21 cellular contexts compared by ENCODE assay signal in genomic region chr11:116825854-116826750, GRCh38. TPM values are rescaled to one million over a fixed set of nuclear protein-coding genes. Genes with fewer than 3 reads are reported as not detected.
A peak's percentile ranks its signal among the peaks of the same experiment; 100 is the strongest.
DNase-seq lines count a peak whose midpoint lies in the region; ATAC-seq and TF ChIP-seq lines count a peak whose summit lies in the region.
"Had no signal": no experiment of that assay in that cellular context is flagged by ENCODE, and none has a peak within 500 bp of the region (broad histone marks: within the 10 kb centered on the region; RNA-seq: fewer than 3 reads in every experiment).

No MANE protein-coding gene starts in this region.

- peak overlapping the region; percentile 83 to 88 for H3K27ac ChIP-seq in liver (ENCODE audit: low read depth in 1 of 2, low read length in 2 of 2)
- H3K27ac ChIP-seq in sigmoid colon: no peak overlapping the region
- no peak overlapping the region for H3K27ac ChIP-seq in foreskin keratinocyte
- no peak overlapping the region for H3K27ac ChIP-seq in MM.1S (ENCODE audit: low read length)
- H3K27ac ChIP-seq: 22Rv1, PC-9, SJSA1 had no signal

- no peaks in the 10 kb centered on the region for H3F3A ChIP-seq in MM.1S (ENCODE audit: insufficient read depth, low read length)

- H3K9ac ChIP-seq in liver (ENCODE audit: low read depth in 1 of 2, low read length in 2 of 2) (peak overlapping the region in 1 of 2 donors; percentile 38), MM.1S (ENCODE audit: low read length) (no peak overlapping the region)

- H3K79me2 ChIP-seq in MM.1S (ENCODE audit: low read length): no peaks in the 10 kb centered on the region

- H3K36me3 ChIP-seq in liver (ENCODE audit: control insufficient read depth in 4 of 4, insufficient read depth in 3 of 4, low read depth in 1 of 4, low read length in 3 of 4) (no peaks in the 10 kb centered on the region), sigmoid colon (no peaks in the 10 kb centered on the region), MM.1S (replicated peaks; ENCODE audit: insufficient read depth, low read length) (no peaks in the 10 kb centered on the region)
- H3K36me3 ChIP-seq: SJSA1 had no signal

- H3K4me3 ChIP-seq in liver (ENCODE audit: low read depth in 1 of 3, low read length in 3 of 3) (peak overlapping the region in 1 of 3 donors; percentile 1), sigmoid colon (no peak overlapping the region), MM.1S (ENCODE audit: low read length) (no peak overlapping the region)
- H3K4me3 ChIP-seq: PC-9, SJSA1 had no signal

- H3K4me2 ChIP-seq in MM.1S (ENCODE audit: low read depth, low read length): no peak overlapping the region
- H3K4me2 ChIP-seq: PC-9 had no signal

- DNase-seq in activated CD8-positive, alpha-beta T cell treated with anti-CD3 and anti-CD28 coated beads, Interleukin-2, amount 10 ng/mL, durations not matched to agents 7 days and 5 days: no peak
- no peak for DNase-seq in activated CD8-positive, alpha-beta T cell treated with anti-CD3 and anti-CD28 coated beads for 36 hours
- DNase-seq in sigmoid colon: peak; percentile 38
- no peak for DNase-seq in foreskin keratinocyte
- no peak for DNase-seq in MM.1S
- DNase-seq: AML-193, DMS79 treated with DMSO at 0.1 percent for 48 hours, HFFc6, Karpas-422, NCI-H1092, NCI-H1436 treated with DMSO at 0.1 percent for 48 hours, NCI-H2029, NCI-H345, NCI-H524 treated with DMSO at 0.1 percent for 48 hours, PC-9 had no signal

- no peak overlapping the region for H3K4me3 Mint-ChIP-seq in activated CD8-positive, alpha-beta T cell treated with anti-CD3 and anti-CD28 coated beads, Interleukin-2, amount 10 ng/mL, durations not matched to agents 7 days and 5 days
- no peak overlapping the region for H3K4me3 Mint-ChIP-seq in activated CD8-positive, alpha-beta T cell treated with anti-CD3 and anti-CD28 coated beads for 36 hours
- H3K4me3 Mint-ChIP-seq: CD14-positive monocyte, HFFc6 had no signal

- H3K9me3 ChIP-seq in liver (ENCODE audit: control insufficient read depth in 4 of 4, low read length in 3 of 4): no peaks in the 10 kb centered on the region
- H3K9me3 ChIP-seq in sigmoid colon: no peaks in the 10 kb centered on the region
- no peaks in the 10 kb centered on the region for H3K9me3 ChIP-seq in MM.1S (replicated peaks; ENCODE audit: insufficient read depth, low read length)
- H3K9me3 ChIP-seq: SJSA1 had no signal

- no peak for TF ChIP-seq EP300 in sigmoid colon (IDR thresholded peaks at IDR 0.05)

- no peaks in the 10 kb centered on the region for H4K20me1 ChIP-seq in MM.1S (ENCODE audit: insufficient read depth, low read length)

- no peak overlapping the region for H3K27ac Mint-ChIP-seq in activated CD8-positive, alpha-beta T cell treated with anti-CD3 and anti-CD28 coated beads, Interleukin-2, amount 10 ng/mL, durations not matched to agents 7 days and 5 days
- no peak overlapping the region for H3K27ac Mint-ChIP-seq in activated CD8-positive, alpha-beta T cell treated with anti-CD3 and anti-CD28 coated beads for 36 hours
- H3K27ac Mint-ChIP-seq: CD14-positive monocyte, HFFc6 had no signal

- H2AFZ ChIP-seq in MM.1S (ENCODE audit: low read length): no peak overlapping the region
- H2AFZ ChIP-seq: PC-9 had no signal

- TF ChIP-seq RAD21 in liver (IDR thresholded peaks at IDR 0.05): no peak

- H3K4me1 Mint-ChIP-seq in activated CD8-positive, alpha-beta T cell treated with anti-CD3 and anti-CD28 coated beads, Interleukin-2, amount 10 ng/mL, durations not matched to agents 7 days and 5 days (ENCODE audit: low read depth): no peaks in the 10 kb centered on the region
- no peaks in the 10 kb centered on the region for H3K4me1 Mint-ChIP-seq in activated CD8-positive, alpha-beta T cell treated with anti-CD3 and anti-CD28 coated beads for 36 hours (ENCODE audit: low read depth)
- H3K4me1 Mint-ChIP-seq: CD14-positive monocyte had no signal

- no peak for TF ChIP-seq POLR2A in sigmoid colon (IDR thresholded peaks at IDR 0.05)

- no peaks in the 10 kb centered on the region for H3K27me3 Mint-ChIP-seq in activated CD8-positive, alpha-beta T cell treated with anti-CD3 and anti-CD28 coated beads, Interleukin-2, amount 10 ng/mL, durations not matched to agents 7 days and 5 days (ENCODE audit: low read depth)
- H3K27me3 Mint-ChIP-seq in activated CD8-positive, alpha-beta T cell treated with anti-CD3 and anti-CD28 coated beads for 36 hours: no peaks in the 10 kb centered on the region

- POLR2A ChIA-PET in activated CD8-positive, alpha-beta T cell treated with anti-CD3 and anti-CD28 coated beads, Interleukin-2, amount 10 ng/mL, durations not matched to agents 7 days and 5 days (lab: Charles Lee): no interaction called here
- POLR2A ChIA-PET in activated CD8-positive, alpha-beta T cell treated with anti-CD3 and anti-CD28 coated beads for 36 hours (lab: Charles Lee): no interaction called here

- no peaks in the 10 kb centered on the region for H3K9me2 ChIP-seq in MM.1S (replicated peaks; ENCODE audit: insufficient read depth, low read length)

- CTCF ChIA-PET in activated CD8-positive, alpha-beta T cell treated with anti-CD3 and anti-CD28 coated beads, Interleukin-2, amount 10 ng/mL, durations not matched to agents 7 days and 5 days (lab: Charles Lee): interaction anchor here (0.9 to 1.2 kb wide), 2 partner anchors 10 to 280 kb away, joined by 3 to 4 read pairs; no protein-coding TSS in a partner anchor
- CTCF ChIA-PET in activated CD8-positive, alpha-beta T cell treated with anti-CD3 and anti-CD28 coated beads for 36 hours (lab: Charles Lee): interaction anchor here (0.6 to 1.2 kb wide), 4 partner anchors 9 to 93 kb away, joined by 3 to 4 read pairs (median 4); no protein-coding TSS in a partner anchor

- H3K4me1 ChIP-seq in liver (ENCODE audit: control insufficient read depth in 4 of 4, insufficient read depth in 4 of 4, low read length in 3 of 4) (peaks cover 25 to 52% (median 34%) of the 10 kb centered on the region in 4 donors), sigmoid colon (no peaks in the 10 kb centered on the region), foreskin keratinocyte (no peaks in the 10 kb centered on the region), MM.1S (ENCODE audit: low read length) (no peaks in the 10 kb centered on the region)
- H3K4me1 ChIP-seq: SJSA1 had no signal

- 38% methylated on average over 22 of the region's 22 CpGs for WGBS in liver
- 77 to 79% methylated on average over 22 of the region's 22 CpGs for WGBS in sigmoid colon, 2 donors

- H3K27me3 ChIP-seq in liver (ENCODE audit: control insufficient read depth in 4 of 4, insufficient read depth in 4 of 4, low read length in 3 of 4) (no peaks in the 10 kb centered on the region), sigmoid colon (no peaks in the 10 kb centered on the region), foreskin keratinocyte (no peaks in the 10 kb centered on the region), MM.1S (replicated peaks; ENCODE audit: insufficient read depth, low read length) (no peaks in the 10 kb centered on the region)
- H3K27me3 ChIP-seq: SJSA1 had no signal

- TF ChIP-seq CTCF in activated CD8-positive, alpha-beta T cell treated with anti-CD3 and anti-CD28 coated beads for 36 hours (IDR thresholded peaks at IDR 0.05): no peak
- no peak for TF ChIP-seq CTCF in liver (IDR thresholded peaks at IDR 0.05; ENCODE audit: low read depth, low read length, missing input control)
- no peak for TF ChIP-seq CTCF in sigmoid colon (IDR thresholded peaks at IDR 0.05)
- no peak for TF ChIP-seq CTCF in foreskin keratinocyte (conservative IDR thresholded peaks at IDR 0.05)
- no peak for TF ChIP-seq CTCF in MM.1S (IDR thresholded peaks at IDR 0.05; ENCODE audit: low read length)

- H3K36me3 Mint-ChIP-seq in activated CD8-positive, alpha-beta T cell treated with anti-CD3 and anti-CD28 coated beads, Interleukin-2, amount 10 ng/mL, durations not matched to agents 7 days and 5 days (ENCODE audit: low read depth): no peaks in the 10 kb centered on the region
- H3K36me3 Mint-ChIP-seq in activated CD8-positive, alpha-beta T cell treated with anti-CD3 and anti-CD28 coated beads for 36 hours (ENCODE audit: low read depth): no peaks in the 10 kb centered on the region
- H3K36me3 Mint-ChIP-seq: CD14-positive monocyte had no signal

- peak; percentile 14 for ATAC-seq in activated CD8-positive, alpha-beta T cell treated with anti-CD3 and anti-CD28 coated beads, Interleukin-2, amount 10 ng/mL, durations not matched to agents 7 days and 5 days
- ATAC-seq in activated CD8-positive, alpha-beta T cell treated with anti-CD3 and anti-CD28 coated beads for 36 hours: no peak
- ATAC-seq in foreskin keratinocyte: no peak

- intact Hi-C loops in activated CD8-positive, alpha-beta T cell treated with anti-CD3 and anti-CD28 coated beads for 36 hours (cut with micrococcal nuclease): no loop called here
- intact Hi-C loops in sigmoid colon (cut with DNase I): no loop called here

- H3K9me3 Mint-ChIP-seq in activated CD8-positive, alpha-beta T cell treated with anti-CD3 and anti-CD28 coated beads, Interleukin-2, amount 10 ng/mL, durations not matched to agents 7 days and 5 days (ENCODE audit: insufficient read depth): no peaks in the 10 kb centered on the region
- no peaks in the 10 kb centered on the region for H3K9me3 Mint-ChIP-seq in activated CD8-positive, alpha-beta T cell treated with anti-CD3 and anti-CD28 coated beads for 36 hours
- H3K9me3 Mint-ChIP-seq: CD14-positive monocyte, HFFc6 had no signal

RNA-seq across cellular contexts. Expression of gene APOA4, which starts 3.0 kb away (rescaled TPM):
- not detected for total RNA-seq in activated CD8-positive, alpha-beta T cell treated with anti-CD3 and anti-CD28 coated beads, Interleukin-2, amount 10 ng/mL, durations not matched to agents 7 days and 5 days
- total RNA-seq in activated CD8-positive, alpha-beta T cell treated with anti-CD3 and anti-CD28 coated beads for 36 hours: not detected
- total RNA-seq in liver: 100 to 1,000 TPM in 1 of 2 donors, under 1 TPM in 1; 0.89 to 171 TPM
- 100 to 1,000 TPM in 1 of 2 donors, 10 to 100 TPM in 1; 90.5 to 382 TPM for polyA plus RNA-seq in liver
- not detected for total RNA-seq in sigmoid colon
- polyA plus RNA-seq in sigmoid colon: 1 to 10 TPM in 2 of 3 donors, under 1 TPM in 1; 0.04 to 5.3 (median 3.0) TPM
- total RNA-seq in foreskin keratinocyte: not detected in 2 replicates
- polyA plus RNA-seq in foreskin keratinocyte: not detected in 2 replicates
- total RNA-seq: H1, HFFc6, MCF 10A, PC-9, SJSA1 had no signal
- polyA plus RNA-seq: CD14-positive monocyte, H1 had no signal

RNA-seq across cellular contexts. Expression of gene APOC3, which starts 3.6 kb away (rescaled TPM):
- not detected for total RNA-seq in activated CD8-positive, alpha-beta T cell treated with anti-CD3 and anti-CD28 coated beads, Interleukin-2, amount 10 ng/mL, durations not matched to agents 7 days and 5 days
- total RNA-seq in activated CD8-positive, alpha-beta T cell treated with anti-CD3 and anti-CD28 coated beads for 36 hours: not detected
- total RNA-seq in liver (1,000 to 10,000 TPM in 1 of 2 donors, 100 to 1,000 TPM in 1; 608 to 5,828 TPM), sigmoid colon (not detected), foreskin keratinocyte (not detected in 2 replicates)
- polyA plus RNA-seq in liver (over 10,000 TPM; 12,787 to 24,129 TPM), sigmoid colon (1 to 10 TPM in 1 of 3 donors, under 1 TPM in 1, not detected in 1; 0.19 to 4.4 TPM), foreskin keratinocyte (not detected in 2 replicates)
- total RNA-seq: H1, HFFc6, MCF 10A, PC-9, SJSA1 had no signal
- polyA plus RNA-seq: CD14-positive monocyte, H1 had no signal

RNA-seq across cellular contexts. Expression of gene APOA1, which starts 11.3 kb away (rescaled TPM):
- total RNA-seq in activated CD8-positive, alpha-beta T cell treated with anti-CD3 and anti-CD28 coated beads, Interleukin-2, amount 10 ng/mL, durations not matched to agents 7 days and 5 days: not detected
- total RNA-seq in activated CD8-positive, alpha-beta T cell treated with anti-CD3 and anti-CD28 coated beads for 36 hours: not detected
- 1,000 to 10,000 TPM; 4,271 to 5,120 TPM for total RNA-seq in liver
- over 10,000 TPM; 12,059 to 17,093 TPM for polyA plus RNA-seq in liver
- under 1 TPM in 2 of 4 donors, not detected in 2; 0.54 to 0.55 TPM for total RNA-seq in sigmoid colon
- 1 to 10 TPM in 2 of 3 donors, under 1 TPM in 1; 0.32 to 3.0 (median 2.8) TPM for polyA plus RNA-seq in sigmoid colon
- total RNA-seq in foreskin keratinocyte: not detected in 2 replicates
- polyA plus RNA-seq in foreskin keratinocyte: not detected in 2 replicates
- total RNA-seq: H1, HFFc6, MCF 10A, PC-9, SJSA1 had no signal
- polyA plus RNA-seq: CD14-positive monocyte had no signal

RNA-seq across cellular contexts. Expression of gene APOA5, which starts 34.4 kb away (rescaled TPM):
- not detected for total RNA-seq in activated CD8-positive, alpha-beta T cell treated with anti-CD3 and anti-CD28 coated beads, Interleukin-2, amount 10 ng/mL, durations not matched to agents 7 days and 5 days
- total RNA-seq in activated CD8-positive, alpha-beta T cell treated with anti-CD3 and anti-CD28 coated beads for 36 hours: not detected
- total RNA-seq in liver: 1,000 to 10,000 TPM in 1 of 2 donors, 1 to 10 TPM in 1; 7.3 to 1,045 TPM
- 100 to 1,000 TPM; 481 to 996 TPM for polyA plus RNA-seq in liver
- total RNA-seq in sigmoid colon: not detected
- polyA plus RNA-seq in sigmoid colon: not detected
- not detected in 2 replicates for total RNA-seq in foreskin keratinocyte
- not detected in 2 replicates for polyA plus RNA-seq in foreskin keratinocyte
- total RNA-seq: HFFc6, MCF 10A, PC-9, SJSA1 had no signal
- polyA plus RNA-seq: CD14-positive monocyte had no signal

RNA-seq across cellular contexts. Expression of gene ZPR1, which starts 38.3 kb away (rescaled TPM):
- 10 to 100 TPM; 60.5 to 62.0 TPM for total RNA-seq in activated CD8-positive, alpha-beta T cell treated with anti-CD3 and anti-CD28 coated beads, Interleukin-2, amount 10 ng/mL, durations not matched to agents 7 days and 5 days
- total RNA-seq in activated CD8-positive, alpha-beta T cell treated with anti-CD3 and anti-CD28 coated beads for 36 hours: 10 to 100 TPM; 89.9 TPM
- total RNA-seq in liver (10 to 100 TPM in 1 of 2 donors, 1 to 10 TPM in 1; 9.4 to 56.1 TPM), sigmoid colon (10 to 100 TPM; 14.7 to 28.6 (median 21.0) TPM), foreskin keratinocyte (59.8 and 63.0 TPM in 2 replicates)
- polyA plus RNA-seq in liver (10 to 100 TPM; 17.9 to 18.8 TPM), sigmoid colon (10 to 100 TPM; 16.8 to 22.5 (median 17.3) TPM), foreskin keratinocyte (49.1 and 55.8 TPM in 2 replicates)

Comparison
In these comparisons a context has a peak if more than half of its experiments do, and no peak if none do; other contexts are left out.
1. H3K27ac ChIP-seq: peak in liver (2 of 2); none in sigmoid colon (0 of 4), foreskin keratinocyte (single experiment) and MM.1S (single experiment).
2. RNA of gene APOC3, which starts 3.6 kb away (total RNA-seq): 608 to 5,828 TPM in liver; not detected in activated CD8-positive, alpha-beta T cell treated with anti-CD3 and anti-CD28 coated beads, Interleukin-2, amount 10 ng/mL, durations not matched to agents 7 days and 5 days, not detected in activated CD8-positive, alpha-beta T cell treated with anti-CD3 and anti-CD28 coated beads for 36 hours, not detected in sigmoid colon and not detected in foreskin keratinocyte; every median in the first group is over 100 times any median in the second.
3. RNA of gene APOA1, which starts 11.3 kb away (total RNA-seq): 4,271 to 5,120 TPM in liver; 0.54 to 0.55 TPM in sigmoid colon, not detected in activated CD8-positive, alpha-beta T cell treated with anti-CD3 and anti-CD28 coated beads, Interleukin-2, amount 10 ng/mL, durations not matched to agents 7 days and 5 days, not detected in activated CD8-positive, alpha-beta T cell treated with anti-CD3 and anti-CD28 coated beads for 36 hours and not detected in foreskin keratinocyte; every median in the first group is over 1,000 times any median in the second.